Comparison of ENCODE assay signal across 9 cellular contexts in the genomic region with DNA sequence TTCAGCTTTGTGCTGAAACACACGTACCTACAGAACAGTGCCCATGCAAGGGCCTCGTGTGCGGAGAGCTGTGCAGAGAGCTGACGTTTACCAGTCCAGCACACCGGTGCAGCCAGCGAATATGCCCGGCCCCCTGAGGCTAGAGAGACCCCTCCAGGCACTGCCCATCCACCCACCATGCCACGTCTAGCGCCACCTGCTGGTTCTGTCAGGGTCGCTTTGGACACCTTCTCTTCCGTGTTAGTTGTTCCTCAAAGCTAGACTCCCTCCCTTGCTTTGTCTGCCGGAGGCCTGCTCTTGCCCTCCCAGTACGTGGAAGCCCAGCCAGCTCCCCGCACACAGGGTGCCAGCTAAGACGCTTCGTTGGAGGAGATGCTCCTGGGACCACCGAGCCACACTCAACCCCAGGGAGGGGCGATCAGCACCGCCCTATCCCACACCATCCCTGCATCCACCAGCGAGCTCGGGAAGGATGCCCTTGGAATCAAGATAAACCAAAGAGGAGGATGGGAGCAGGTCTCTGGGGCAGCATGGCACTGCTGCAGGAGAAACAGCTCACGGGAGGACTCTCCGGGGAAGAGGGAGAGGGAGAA. TPM values are rescaled to one million over a fixed set of nuclear protein-coding genes. Genes with fewer than 3 reads are reported as not detected.
DNase-seq lines count a peak whose midpoint lies in the region; ATAC-seq, FAIRE-seq and TF ChIP-seq lines count a peak whose summit lies in the region.
"Had no signal": no experiment of that assay in that cellular context is flagged by ENCODE, and none has a peak within 500 bp of the region (broad histone marks: within the 10 kb centered on the region; RNA-seq: fewer than 3 reads in every experiment).

No MANE protein-coding gene starts in this region.

- DNase-seq in DMS 273 (lab: John Stamatoyannopoulos, UW; ENCODE audit: unreplicated experiment): peak; percentile 43
- no peak for DNase-seq in DMS 273 treated with DMSO at 0.1 percent for 48 hours (lab: John Stamatoyannopoulos, UW)
- no peak for DNase-seq in RWPE2 (ENCODE audit: low spot score)
- DNase-seq in astrocyte of the spinal cord (ENCODE audit: low read depth, low spot score): no peak
- no peak for DNase-seq in thoracic aorta (ENCODE audit: low spot score)
- DNase-seq in GM19239 (ENCODE audit: insufficient read length, low spot score): no peak

- H3K4me1 ChIP-seq in RWPE2 (ENCODE audit: insufficient read depth, poor library complexity, severe bottlenecking) (no peaks in the 10 kb centered on the region), liver (ENCODE audit: control insufficient read depth in 4 of 4, insufficient read depth in 4 of 4, low read length in 3 of 4) (no peaks in the 10 kb centered on the region), thoracic aorta (ENCODE audit: control insufficient read depth in 1 of 2, low read depth in 2 of 2) (peaks cover 0 to 9% of the 10 kb centered on the region in 2 donors)

- no peak for FAIRE-seq in GM19239 (lab: Jason Lieb, UNC)
- FAIRE-seq: A204.1 had no signal

- H3K9ac ChIP-seq in liver (ENCODE audit: low read depth in 1 of 2, low read length in 2 of 2): no peak overlapping the region

- H3K27me3 ChIP-seq in RWPE2 (ENCODE audit: insufficient read depth, poor library complexity, severe bottlenecking) (no peaks in the 10 kb centered on the region), liver (ENCODE audit: control insufficient read depth in 4 of 4, insufficient read depth in 4 of 4, low read length in 3 of 4) (no peaks in the 10 kb centered on the region), thoracic aorta (replicated peaks; ENCODE audit: insufficient read depth) (no peaks in the 10 kb centered on the region)

- TF ChIP-seq CTCF in RWPE2 (IDR thresholded peaks at IDR 0.05; ENCODE audit: poor library complexity, severe bottlenecking) (peak; percentile 57), astrocyte of the spinal cord (IDR thresholded peaks at IDR 0.05; ENCODE audit: low read depth, low read length) (peak; percentile 78), liver (IDR thresholded peaks at IDR 0.05; ENCODE audit: low read depth, low read length, missing input control) (peak; percentile 24), thoracic aorta (IDR thresholded peaks at IDR 0.05) (peak; percentile 45)

- H3K9me3 ChIP-seq in RWPE2 (ENCODE audit: severe bottlenecking) (no peaks in the 10 kb centered on the region), liver (ENCODE audit: control insufficient read depth in 4 of 4, low read length in 3 of 4) (no peaks in the 10 kb centered on the region), thoracic aorta (no peaks in the 10 kb centered on the region)

- ATAC-seq in RWPE2 (ENCODE audit: low read depth) (no peak), thoracic aorta (ENCODE audit: insufficient number of reproducible peaks, low FRiP score, low read depth) (no peak), GM19035 (IDR thresholded peaks at IDR 0.05; ENCODE audit: unreplicated experiment) (no peak)

- WGBS in liver: 80% methylated on average over 23 of the region's 23 CpGs

- H3K36me3 ChIP-seq in RWPE2 (ENCODE audit: low read depth) (peaks cover 44% of the 10 kb centered on the region), liver (ENCODE audit: control insufficient read depth in 4 of 4, insufficient read depth in 3 of 4, low read depth in 1 of 4, low read length in 3 of 4) (peaks cover 39 to 71% (median 65%) of the 10 kb centered on the region in 4 donors), thoracic aorta (peaks cover 51% of the 10 kb centered on the region)

- H3K4me3 ChIP-seq in RWPE2 (ENCODE audit: severe bottlenecking) (no peak overlapping the region), astrocyte of the spinal cord (ENCODE audit: low read depth, low read length) (no peak overlapping the region), liver (ENCODE audit: low read depth in 1 of 3, low read length in 3 of 3) (no peak overlapping the region), thoracic aorta (no peak overlapping the region)

- in situ Hi-C loops in astrocyte of the spinal cord (cut with HindIII; ENCODE audit: low sequenced_read_pairs): no loop called here

- peak in 1 of 2 donors; percentile 45 for TF ChIP-seq RAD21 in liver (IDR thresholded peaks at IDR 0.05)

- no peak overlapping the region for H3K27ac ChIP-seq in RWPE2 (ENCODE audit: poor library complexity, severe bottlenecking)
- no peak overlapping the region for H3K27ac ChIP-seq in liver (ENCODE audit: low read depth in 1 of 2, low read length in 2 of 2)
- no peak overlapping the region for H3K27ac ChIP-seq in thoracic aorta

TF ChIP-seq in liver, 16 proteins besides CTCF, POLR2A, EP300 and RAD21:
- no peak for TF ChIP-seq SP1 (IDR thresholded peaks at IDR 0.05)

RNA-seq across cellular contexts. Expression of a gene that starts 43.4 kb away (rescaled TPM):
- total RNA-seq in liver (100 to 1,000 TPM in 1 of 2 donors, 10 to 100 TPM in 1; 48.0 to 232 TPM), thoracic aorta (10 to 100 TPM; 61.1 to 75.3 TPM)
- 10 to 100 TPM; 17.2 to 73.9 TPM for polyA plus RNA-seq in liver

RNA-seq across cellular contexts. Expression of a gene that starts 47.0 kb away (rescaled TPM):
- total RNA-seq in liver (1 to 10 TPM in 1 of 2 donors, under 1 TPM in 1; 0.42 to 2.5 TPM), thoracic aorta (1 to 10 TPM in 1 of 2 donors, not detected in 1; 2.8 TPM)
- under 1 TPM; 0.27 to 0.82 TPM for polyA plus RNA-seq in liver

Comparison
In these comparisons a context has a peak if more than half of its experiments do, and no peak if none do; other contexts are left out.
1. CTCF ChIP-seq: peak in every context shown above with its lines; median percentile 78 in astrocyte of the spinal cord; 57 in RWPE2; 45 in thoracic aorta; 24 in liver.